ENCODE assay signal across 25 cellular contexts in genomic region chr10:131247873-131248272, GRCh38.
"Had no signal": no experiment of that assay in that cellular context is flagged by ENCODE, and none has a peak within 500 bp of the region (broad histone marks: within the 10 kb centered on the region; RNA-seq: fewer than 3 reads in every experiment).

No MANE protein-coding gene starts in this region.

- H3K36me3 Mint-ChIP-seq: immature natural killer cell; memory B cell; mesothelial cell of epicardium; naive B cell; natural killer cell treated with Interleukin-12 subunit alpha and Interleukin-12 subunit beta and Interleukin-15 and Interleukin-18, amount 100 ng/mL, for 72 hours; stimulated activated memory B cell treated with anti-CD40 and anti-IgM and Interleukin-4, amounts not matched to agents 10 μg/mL and 1 μg/mL and 100 μg/mL, for 72 hours had no signal

- H3K27ac Mint-ChIP-seq: immature natural killer cell; memory B cell; mesothelial cell of epicardium; naive B cell; natural killer cell treated with Interleukin-12 subunit alpha and Interleukin-12 subunit beta and Interleukin-15 and Interleukin-18, amount 100 ng/mL, for 72 hours; stimulated activated memory B cell treated with anti-CD40 and anti-IgM and Interleukin-4, amounts not matched to agents 10 μg/mL and 1 μg/mL and 100 μg/mL, for 72 hours; stimulated activated naive CD8-positive, alpha-beta T cell treated with anti-CD3 and anti-CD28 coated beads, Interleukin-15, Interleukin-2, amounts not matched to agents 100 ng/mL and 50 ng/mL, for 24 hours had no signal

- H3K9me3 ChIP-seq: left ventricle myocardium inferior, mucosa of descending colon, prostate gland, right atrium auricular region, sigmoid colon, thoracic aorta, tibial nerve had no signal

- H3K4me3 Mint-ChIP-seq: immature natural killer cell; memory B cell; mesothelial cell of epicardium; naive B cell; natural killer cell treated with Interleukin-12 subunit alpha and Interleukin-12 subunit beta and Interleukin-15 and Interleukin-18, amount 100 ng/mL, for 72 hours; neural crest cell; stimulated activated memory B cell treated with anti-CD40 and anti-IgM and Interleukin-4, amounts not matched to agents 10 μg/mL and 1 μg/mL and 100 μg/mL, for 72 hours; stimulated activated naive CD8-positive, alpha-beta T cell treated with anti-CD3 and anti-CD28 coated beads, Interleukin-15, Interleukin-2, amounts not matched to agents 100 ng/mL and 50 ng/mL, for 24 hours had no signal

- H3K4me1 ChIP-seq: left ventricle myocardium inferior, prostate gland, right atrium auricular region, sigmoid colon, tibial nerve had no signal

- DNase-seq: effector CD4-positive, alpha-beta T cell; hypothalamus; immature natural killer cell; islet precursor cell; kidney glomerular epithelial cell; left colon; left ventricle myocardium inferior; mucosa of descending colon; naive B cell; stimulated activated CD4-positive, alpha-beta T cell treated with anti-CD3 and anti-CD28 coated beads, Interleukin-4, amount 100 ng/mL, for 4 hours had no signal

- H3K36me3 ChIP-seq: left ventricle myocardium inferior, prostate gland, right atrium auricular region, sigmoid colon, thoracic aorta, tibial nerve had no signal

- FAIRE-seq: colon, frontal cortex had no signal

- H3K4me3 ChIP-seq: dorsolateral prefrontal cortex, left ventricle myocardium inferior, lung, mucosa of descending colon, prostate gland, right atrium auricular region, sigmoid colon, thoracic aorta, tibial nerve had no signal

- H3K27ac ChIP-seq: dorsolateral prefrontal cortex, left ventricle myocardium inferior, prostate gland, right atrium auricular region, sigmoid colon, thoracic aorta, tibial nerve had no signal

- ATAC-seq: left colon; mucosa of descending colon; natural killer cell treated with Interleukin-12 subunit alpha and Interleukin-12 subunit beta and Interleukin-15 and Interleukin-18, amount 100 ng/mL, for 72 hours; stimulated activated memory B cell treated with anti-CD40 and anti-IgM and Interleukin-4, amounts not matched to agents 10 μg/mL and 1 μg/mL and 100 μg/mL, for 72 hours had no signal

- H3K9me3 Mint-ChIP-seq: immature natural killer cell; memory B cell; mesothelial cell of epicardium; naive B cell; natural killer cell treated with Interleukin-12 subunit alpha and Interleukin-12 subunit beta and Interleukin-15 and Interleukin-18, amount 100 ng/mL, for 72 hours; neural crest cell; stimulated activated naive CD8-positive, alpha-beta T cell treated with anti-CD3 and anti-CD28 coated beads, Interleukin-15, Interleukin-2, amounts not matched to agents 100 ng/mL and 50 ng/mL, for 24 hours had no signal

- H3K27me3 Mint-ChIP-seq: memory B cell; natural killer cell treated with Interleukin-12 subunit alpha and Interleukin-12 subunit beta and Interleukin-15 and Interleukin-18, amount 100 ng/mL, for 72 hours; stimulated activated memory B cell treated with anti-CD40 and anti-IgM and Interleukin-4, amounts not matched to agents 10 μg/mL and 1 μg/mL and 100 μg/mL, for 72 hours had no signal

- H3K27me3 ChIP-seq: right atrium auricular region, tibial nerve had no signal

- H3K4me1 Mint-ChIP-seq: immature natural killer cell; memory B cell; naive B cell; stimulated activated memory B cell treated with anti-CD40 and anti-IgM and Interleukin-4, amounts not matched to agents 10 μg/mL and 1 μg/mL and 100 μg/mL, for 72 hours had no signal
